Comparison of ENCODE assay signal across 24 cellular contexts in the genomic region with DNA sequence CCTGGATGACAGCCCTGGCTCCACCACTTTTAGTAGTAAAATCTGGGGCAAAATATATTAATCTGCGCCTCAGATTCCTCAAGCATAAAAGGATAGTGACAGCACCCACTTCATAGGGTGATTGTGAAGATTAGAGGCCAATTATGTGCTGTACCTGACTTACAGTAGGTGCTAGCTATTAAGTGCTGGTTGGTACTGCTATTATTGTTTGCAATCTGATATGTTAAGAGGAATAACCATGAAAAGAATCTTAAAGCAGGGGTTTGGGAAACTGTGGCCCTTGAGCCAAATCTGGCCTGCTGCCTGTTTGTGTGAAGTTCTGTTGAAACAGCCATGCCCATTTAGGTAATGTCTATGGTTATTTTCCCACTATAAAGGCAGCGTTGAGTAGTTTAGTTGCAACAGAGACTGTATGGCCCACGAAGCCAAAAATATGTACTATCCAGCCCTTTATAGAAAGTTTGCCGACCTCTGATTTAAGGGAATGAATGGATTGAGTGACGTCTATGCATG.
"Had no signal": no experiment of that assay in that cellular context is flagged by ENCODE, and none has a peak within 500 bp of the region (broad histone marks: within the 10 kb centered on the region; RNA-seq: fewer than 3 reads in every experiment).

No MANE protein-coding gene starts in this region.

- H3K36me3 ChIP-seq: transverse colon had no signal

- H3K4me3 ChIP-seq: ascending aorta, esophagus squamous epithelium, skin epidermis, testis, transverse colon, vagina had no signal

- H3K27ac ChIP-seq: ascending aorta, brain microvascular endothelial cell, epithelial cell of prostate, esophagus squamous epithelium, skin epidermis, testis, transverse colon, vagina had no signal

- H3K4me3 Mint-ChIP-seq: activated CD4-positive, alpha-beta T cell treated with anti-CD3 and anti-CD28 coated beads, Interleukin-2, amount 10 ng/mL, durations not matched to agents 7 days and 5 days; activated naive CD4-positive, alpha-beta T cell treated with anti-CD3 and anti-CD28 coated beads for 36 hours; activated naive CD8-positive, alpha-beta T cell treated with anti-CD3 and anti-CD28 coated beads, Interleukin-2, amount 10 ng/mL, durations not matched to agents 7 days and 5 days; dendritic cell treated with granulocyte-macrophage colony-stimulating factor and Interleukin-4, amounts not matched to agents 40 ng/mL and 50 ng/mL, for 4 days; naive B cell had no signal

- H3K27me3 ChIP-seq: ascending aorta, brain microvascular endothelial cell, esophagus squamous epithelium, testis, transverse colon, vagina had no signal

- ATAC-seq: left ventricle myocardium superior; sciatic nerve; stimulated activated naive CD8-positive, alpha-beta T cell treated with anti-CD3 and anti-CD28 coated beads, Interleukin-15, Interleukin-2, amounts not matched to agents 100 U/mL and 50 U/mL, for 24 hours had no signal

- FAIRE-seq: endometrium had no signal

- H3K9me3 ChIP-seq: ascending aorta, esophagus squamous epithelium, testis, transverse colon, vagina had no signal

- H3K27me3 Mint-ChIP-seq: activated CD4-positive, alpha-beta T cell treated with anti-CD3 and anti-CD28 coated beads, Interleukin-2, amount 10 ng/mL, durations not matched to agents 7 days and 5 days; activated naive CD8-positive, alpha-beta T cell treated with anti-CD3 and anti-CD28 coated beads, Interleukin-2, amount 10 ng/mL, durations not matched to agents 7 days and 5 days; dendritic cell treated with granulocyte-macrophage colony-stimulating factor and Interleukin-4, amounts not matched to agents 40 ng/mL and 50 ng/mL, for 4 days; naive B cell had no signal

- H3K9me3 Mint-ChIP-seq: activated CD4-positive, alpha-beta T cell treated with anti-CD3 and anti-CD28 coated beads, Interleukin-2, amount 10 ng/mL, durations not matched to agents 7 days and 5 days; activated naive CD4-positive, alpha-beta T cell treated with anti-CD3 and anti-CD28 coated beads for 36 hours; activated naive CD8-positive, alpha-beta T cell treated with anti-CD3 and anti-CD28 coated beads, Interleukin-2, amount 10 ng/mL, durations not matched to agents 7 days and 5 days; dendritic cell treated with granulocyte-macrophage colony-stimulating factor and Interleukin-4, amounts not matched to agents 40 ng/mL and 50 ng/mL, for 4 days; naive B cell had no signal

- H3K27ac Mint-ChIP-seq: activated CD4-positive, alpha-beta T cell treated with anti-CD3 and anti-CD28 coated beads, Interleukin-2, amount 10 ng/mL, durations not matched to agents 7 days and 5 days; activated naive CD4-positive, alpha-beta T cell treated with anti-CD3 and anti-CD28 coated beads for 36 hours; activated naive CD8-positive, alpha-beta T cell treated with anti-CD3 and anti-CD28 coated beads, Interleukin-2, amount 10 ng/mL, durations not matched to agents 7 days and 5 days; dendritic cell treated with granulocyte-macrophage colony-stimulating factor and Interleukin-4, amounts not matched to agents 40 ng/mL and 50 ng/mL, for 4 days had no signal

- DNase-seq: activated CD4-positive, alpha-beta T cell treated with anti-CD3 and anti-CD28 coated beads for 1 hour; activated CD4-positive, alpha-beta T cell treated with anti-CD3 and anti-CD28 coated beads, Interleukin-2, amount 10 ng/mL, durations not matched to agents 7 days and 5 days; activated effector memory CD4-positive, alpha-beta T cell treated with Interleukin-2 at 50 U/mL for 16 hours; activated naive CD4-positive, alpha-beta T cell treated with anti-CD3 and anti-CD28 coated beads for 36 hours; activated naive CD8-positive, alpha-beta T cell treated with anti-CD3 and anti-CD28 coated beads, Interleukin-2, amount 10 ng/mL, durations not matched to agents 7 days and 5 days; brain microvascular endothelial cell; esophagus squamous epithelium; foreskin melanocyte; left ventricle myocardium superior; mammary epithelial cell; naive B cell; stimulated activated CD4-positive, alpha-beta T cell treated with anti-CD3 and anti-CD28 coated beads, Interleukin-12 subunit alpha, Interleukin-12 subunit beta, amount 100 ng/mL, for 4 hours; stimulated activated CD4-positive, alpha-beta T cell treated with anti-CD3 and anti-CD28 coated beads, Interleukin-4, amount 100 ng/mL, for 1 hour; stimulated activated naive CD8-positive, alpha-beta T cell treated with anti-CD3 and anti-CD28 coated beads, Interleukin-15, Interleukin-2, amounts not matched to agents 100 U/mL and 50 U/mL, for 24 hours; T-helper 2 cell; testis; transverse colon had no signal
